Comparison of ENCODE assay signal across 1 cellular context in genomic region chr14:24146622-24146977, GRCh38.
TF ChIP-seq lines count a peak whose summit lies in the region.

No MANE protein-coding gene starts in this region.

TF ChIP-seq in HepG2, 621 proteins besides CTCF, POLR2A, EP300 and RAD21 (continued from another document and continues in another):
- no peak; the same call in 1 of the 2 replicates for TF ChIP-seq GMEB1 (CRISPR knock-in tag; IDR thresholded peaks at IDR 0.05; ENCODE audit: borderline replicate concordance)
- peak; percentile 65; the same call in 1 of the 2 replicates for TF ChIP-seq TBX2 (CRISPR knock-in tag; IDR thresholded peaks at IDR 0.05; ENCODE audit: borderline replicate concordance)
- TF ChIP-seq ZNF263 (CRISPR knock-in tag; IDR thresholded peaks at IDR 0.05), result peak; percentile 42
- TF ChIP-seq MNT (IDR thresholded peaks at IDR 0.05), result peak; percentile 67
- TF ChIP-seq TEAD2 (CRISPR knock-in tag; IDR thresholded peaks at IDR 0.05), result no peak
- no peak for TF ChIP-seq ZNF142 (CRISPR knock-in tag; IDR thresholded peaks at IDR 0.05)
- TF ChIP-seq GATA4 (IDR thresholded peaks at IDR 0.05; ENCODE audit: borderline replicate concordance, low read depth), result 0 out of 2 replicates have a peak, but pooled peaks have one; percentile 61
- no peak for TF ChIP-seq ZFP62 (CRISPR knock-in tag; IDR thresholded peaks at IDR 0.05)
- peak; percentile 43; the same call in 1 of the 2 replicates for TF ChIP-seq ELF3 (CRISPR knock-in tag; IDR thresholded peaks at IDR 0.05)
- TF ChIP-seq ATRX (CRISPR knock-in tag; IDR thresholded peaks at IDR 0.05; ENCODE audit: borderline replicate concordance), result no peak
- TF ChIP-seq JUNB (CRISPR knock-in tag; IDR thresholded peaks at IDR 0.05; ENCODE audit: borderline replicate concordance), result no peak
- no peak for TF ChIP-seq NPAS2 (CRISPR knock-in tag; IDR thresholded peaks at IDR 0.05; ENCODE audit: borderline replicate concordance)
- peak; percentile 95; the same call in 1 of the 2 replicates for TF ChIP-seq AKAP8 (CRISPR knock-in tag; IDR thresholded peaks at IDR 0.05)
- TF ChIP-seq ZNF3 (CRISPR knock-in tag; IDR thresholded peaks at IDR 0.05), result no peak
- TF ChIP-seq HMG20A (CRISPR knock-in tag; IDR thresholded peaks at IDR 0.05; ENCODE audit: borderline replicate concordance), result no peak
- no peak for TF ChIP-seq ELF1 (CRISPR knock-in tag; IDR thresholded peaks at IDR 0.05)
- TF ChIP-seq MLLT10 (CRISPR knock-in tag; IDR thresholded peaks at IDR 0.05), result no peak
- TF ChIP-seq POGZ (CRISPR knock-in tag; IDR thresholded peaks at IDR 0.05), result peak; percentile 84
- no peak for TF ChIP-seq EHMT2 (IDR thresholded peaks at IDR 0.05; ENCODE audit: borderline replicate concordance, low read depth, low read length)
- no peak for TF ChIP-seq FOXA3 (CRISPR knock-in tag; IDR thresholded peaks at IDR 0.05)
- no peak for TF ChIP-seq MZF1 (CRISPR knock-in tag; IDR thresholded peaks at IDR 0.05; ENCODE audit: borderline replicate concordance)
- no peak for TF ChIP-seq ZNF343 (CRISPR knock-in tag; IDR thresholded peaks at IDR 0.05)
- TF ChIP-seq ZNF292 (CRISPR knock-in tag; IDR thresholded peaks at IDR 0.05; ENCODE audit: borderline replicate concordance, low read depth), result no peak; the same call in 1 of the 2 replicates
- no peak for TF ChIP-seq PAWR (CRISPR knock-in tag; IDR thresholded peaks at IDR 0.05; ENCODE audit: borderline replicate concordance)
- TF ChIP-seq PITX1 (CRISPR knock-in tag; IDR thresholded peaks at IDR 0.05), result 0 out of 2 replicates have a peak, but pooled peaks have one; percentile 61
- peak; percentile 90 for TF ChIP-seq PAXIP1 (CRISPR knock-in tag; conservative IDR thresholded peaks at IDR 0.05)
- no peak for TF ChIP-seq ZNF576 (CRISPR knock-in tag; IDR thresholded peaks at IDR 0.05)
- TF ChIP-seq SAFB2 (CRISPR knock-in tag; IDR thresholded peaks at IDR 0.05; ENCODE audit: borderline replicate concordance, low read depth), result peak; percentile 89; the same call in 1 of the 2 replicates
- no peak for TF ChIP-seq ARID4A (CRISPR knock-in tag; IDR thresholded peaks at IDR 0.05; ENCODE audit: borderline replicate concordance)
- TF ChIP-seq ZNF746 (CRISPR knock-in tag; IDR thresholded peaks at IDR 0.05), result no peak
- no peak for TF ChIP-seq ZNF232 (CRISPR knock-in tag; IDR thresholded peaks at IDR 0.05; ENCODE audit: borderline replicate concordance)
- TF ChIP-seq ZNF317 (CRISPR knock-in tag; IDR thresholded peaks at IDR 0.05), result no peak; the same call in 1 of the 2 replicates
- TF ChIP-seq ZNF598 (CRISPR knock-in tag; IDR thresholded peaks at IDR 0.05; ENCODE audit: borderline replicate concordance), result peak; percentile 82; the same call in 1 of the 2 replicates
- no peak for TF ChIP-seq GTF3A (CRISPR knock-in tag; conservative IDR thresholded peaks at IDR 0.05)
- no peak for TF ChIP-seq AGO2 (optimal IDR thresholded peaks at IDR 0.05; ENCODE audit: low read depth, low read length)
- no peak for TF ChIP-seq ZNF501 (CRISPR knock-in tag; IDR thresholded peaks at IDR 0.05)
- TF ChIP-seq ZNF556 (CRISPR knock-in tag; IDR thresholded peaks at IDR 0.05; ENCODE audit: borderline replicate concordance), result peak; percentile 88
- TF ChIP-seq ZBTB25 (CRISPR knock-in tag; IDR thresholded peaks at IDR 0.05), result no peak; the same call in 1 of the 2 replicates
- peak; percentile 71; the same call in 1 of the 2 replicates for TF ChIP-seq MEIS2 (CRISPR knock-in tag; IDR thresholded peaks at IDR 0.05)
- no peak for TF ChIP-seq ZNF33A (CRISPR knock-in tag; IDR thresholded peaks at IDR 0.05; ENCODE audit: borderline replicate concordance)
